In genomic region chr20:32652739-32653526, GRCh38 we compare ENCODE assay signal across 8 cellular contexts. TPM values are rescaled to one million over a fixed set of nuclear protein-coding genes. Genes with fewer than 3 reads are reported as not detected.
A peak's percentile ranks its signal among the peaks of the same experiment; 100 is the strongest.
DNase-seq lines count a peak whose midpoint lies in the region; ATAC-seq and TF ChIP-seq lines count a peak whose summit lies in the region.

No MANE protein-coding gene starts in this region.

- H3K27me3 Mint-ChIP-seq in activated naive CD8-positive, alpha-beta T cell treated with anti-CD3 and anti-CD28 coated beads, Interleukin-2, amount 50 U/mL, for 24 hours, result no peaks in the 10 kb centered on the region

- H3K9me3 Mint-ChIP-seq in activated naive CD8-positive, alpha-beta T cell treated with anti-CD3 and anti-CD28 coated beads, Interleukin-2, amount 50 U/mL, for 24 hours, result no peaks in the 10 kb centered on the region

- DNase-seq in BJ (ENCODE audit: low read depth) (peak; percentile 5), NCI-H1105 treated with DMSO at 0.1 percent for 48 hours (lab: John Stamatoyannopoulos, UW) (peak; percentile 52), T-helper 1 cell (peak; percentile 71 to 87 (median 78)), cardiac septum (ENCODE audit: low spot score) (peak; percentile 91), pulmonary artery endothelial cell (ENCODE audit: low read depth, low spot score) (peak; percentile 19)
- peak; percentile 89 for DNase-seq in activated naive CD8-positive, alpha-beta T cell treated with anti-CD3 and anti-CD28 coated beads, Interleukin-2, amount 50 U/mL, for 24 hours

- TF ChIP-seq CTCF in BJ (IDR thresholded peaks at IDR 0.05; ENCODE audit: insufficient read depth, low read depth, low read length), result peak; percentile 94

- ATAC-seq in GM21381 (IDR thresholded peaks at IDR 0.05; ENCODE audit: unreplicated experiment) (peak; percentile 51), GM18498 (IDR thresholded peaks at IDR 0.05; ENCODE audit: unreplicated experiment) (no peak)
- peak; percentile 96 for ATAC-seq in activated naive CD8-positive, alpha-beta T cell treated with anti-CD3 and anti-CD28 coated beads, Interleukin-2, amount 50 U/mL, for 24 hours

- CTCF ChIA-PET in BJ (lab: Yijun Ruan, JAX), result interaction anchor here (0.6 to 8.6 kb wide), 38 partner anchors 8 to 1448 kb away, joined by 3 to 262 read pairs (median 4); partner anchors contain the start of gene C20orf203

- intact Hi-C loops in cardiac septum (cut with DNase I), result loop anchor here (1.0 kb wide), 1 partner anchor 132 kb away; no protein-coding TSS in a partner anchor

- no peaks in the 10 kb centered on the region for H3K36me3 ChIP-seq in BJ (ENCODE audit: control insufficient read depth, insufficient read depth, low read length)

- H3K4me3 Mint-ChIP-seq in activated naive CD8-positive, alpha-beta T cell treated with anti-CD3 and anti-CD28 coated beads, Interleukin-2, amount 50 U/mL, for 24 hours, result no peak overlapping the region

- peaks cover 15% of the 10 kb centered on the region for H3K4me1 Mint-ChIP-seq in activated naive CD8-positive, alpha-beta T cell treated with anti-CD3 and anti-CD28 coated beads, Interleukin-2, amount 50 U/mL, for 24 hours

- no peaks in the 10 kb centered on the region for H3K36me3 Mint-ChIP-seq in activated naive CD8-positive, alpha-beta T cell treated with anti-CD3 and anti-CD28 coated beads, Interleukin-2, amount 50 U/mL, for 24 hours (ENCODE audit: low read depth)

- POLR2A ChIA-PET in BJ (lab: Charles Lee), result no interaction called here

- no peak overlapping the region for H3K27ac Mint-ChIP-seq in activated naive CD8-positive, alpha-beta T cell treated with anti-CD3 and anti-CD28 coated beads, Interleukin-2, amount 50 U/mL, for 24 hours

- H3K4me3 ChIP-seq in BJ (ENCODE audit: low read depth, low read length), result no peak overlapping the region

- H3K27me3 ChIP-seq in BJ (ENCODE audit: control insufficient read depth, insufficient read depth, low read length), result no peaks in the 10 kb centered on the region; the same call in 1 of the 2 replicates

RNA-seq across cellular contexts. Expression of gene C20orf203, which starts 20.8 kb away (rescaled TPM):
- 0.04 and 0.09 TPM in 2 replicates for polyA plus RNA-seq in BJ (2011; rRNA removed)
- not detected in 2 replicates for polyA minus RNA-seq in BJ (2011; rRNA and poly(A)+ RNA removed)
- total RNA-seq in cardiac septum (not detected), pulmonary artery endothelial cell (not detected in 2 replicates)

Comparison
In these comparisons a context has a peak if more than half of its experiments do, and no peak if none do; other contexts are left out.
1. DNase-seq: peak in every context shown above with its lines; median percentile 91 in cardiac septum; 89 in activated naive CD8-positive, alpha-beta T cell treated with anti-CD3 and anti-CD28 coated beads, Interleukin-2, amount 50 U/mL, for 24 hours; 78 in T-helper 1 cell; 52 in NCI-H1105 treated with DMSO at 0.1 percent for 48 hours; 19 in pulmonary artery endothelial cell; 5 in BJ.